ENCODE assay signal across 22 cellular contexts in the genomic region with DNA sequence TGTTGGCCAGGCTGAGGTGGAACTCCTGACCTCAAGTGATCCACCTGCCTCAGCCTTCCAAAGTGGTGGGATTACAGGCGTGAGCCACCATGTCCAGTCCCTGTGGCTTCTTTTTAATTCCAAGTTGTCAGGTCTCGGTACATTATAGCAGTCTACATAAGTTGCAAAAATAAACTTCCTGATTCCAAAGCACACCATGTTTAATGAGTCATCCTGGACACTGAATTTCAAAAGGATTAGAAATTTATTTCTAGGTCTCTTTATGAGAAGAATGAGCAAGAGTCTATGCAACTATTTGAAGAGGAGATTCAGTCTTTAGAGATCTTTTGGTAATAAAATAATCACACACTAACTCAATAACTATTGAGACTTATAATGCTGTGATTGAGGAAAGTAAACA.
"Had no signal": no experiment of that assay in that cellular context is flagged by ENCODE, and none has a peak within 500 bp of the region (broad histone marks: within the 10 kb centered on the region; RNA-seq: fewer than 3 reads in every experiment).

No MANE protein-coding gene starts in this region.

- H3K27ac ChIP-seq: dorsolateral prefrontal cortex, left ventricle myocardium inferior, right atrium auricular region, tibial nerve, uterus had no signal

- H3K27me3 ChIP-seq: dorsolateral prefrontal cortex, right atrium auricular region, tibial nerve, uterus had no signal

- DNase-seq: activated CD4-positive, alpha-beta T cell treated with anti-CD3 and anti-CD28 coated beads for 4 hours; activated CD8-positive, alpha-beta T cell treated with anti-CD3 and anti-CD28 coated beads for 36 hours; activated effector memory CD4-positive, alpha-beta T cell treated with anti-CD3 and anti-CD28 coated beads, Interleukin-2, amount 50 U/mL, for 16 hours; activated T-cell treated with anti-CD3 and anti-CD28 coated beads, Interleukin-2, amount 50 U/mL, for 4 hours; anterior cingulate cortex; dorsolateral prefrontal cortex; endodermal cell; erythroblast; hippocampal formation; kidney; left ventricle myocardium inferior; mucosa of descending colon; natural killer cell; posterior cingulate gyrus; small intestine; stimulated activated CD4-positive, alpha-beta T cell treated with anti-CD3 and anti-CD28 coated beads, Interleukin-4, amount 100 ng/mL, for 24 hours; stimulated activated naive CD4-positive, alpha-beta T cell treated with Interleukin-2 at 50 U/mL for 16 hours; substantia nigra; uterus had no signal

- ATAC-seq: activated CD8-positive, alpha-beta T cell treated with anti-CD3 and anti-CD28 coated beads for 36 hours; activated T-cell treated with anti-CD3 and anti-CD28 coated beads, Interleukin-2, amount 50 U/mL, for 4 hours; mucosa of descending colon; natural killer cell; WTC11 had no signal

- H3K9me3 ChIP-seq: mucosa of descending colon, uterus had no signal

- H3K4me3 ChIP-seq: dorsolateral prefrontal cortex, left ventricle myocardium inferior, mucosa of descending colon, right atrium auricular region, tibial nerve, uterus had no signal

- H3K36me3 ChIP-seq: left ventricle myocardium inferior, right atrium auricular region, tibial nerve, uterus had no signal

- H3K4me1 ChIP-seq: left ventricle myocardium inferior, right atrium auricular region, tibial nerve, uterus had no signal
